7 cellular contexts compared by ENCODE assay signal in the genomic region with DNA sequence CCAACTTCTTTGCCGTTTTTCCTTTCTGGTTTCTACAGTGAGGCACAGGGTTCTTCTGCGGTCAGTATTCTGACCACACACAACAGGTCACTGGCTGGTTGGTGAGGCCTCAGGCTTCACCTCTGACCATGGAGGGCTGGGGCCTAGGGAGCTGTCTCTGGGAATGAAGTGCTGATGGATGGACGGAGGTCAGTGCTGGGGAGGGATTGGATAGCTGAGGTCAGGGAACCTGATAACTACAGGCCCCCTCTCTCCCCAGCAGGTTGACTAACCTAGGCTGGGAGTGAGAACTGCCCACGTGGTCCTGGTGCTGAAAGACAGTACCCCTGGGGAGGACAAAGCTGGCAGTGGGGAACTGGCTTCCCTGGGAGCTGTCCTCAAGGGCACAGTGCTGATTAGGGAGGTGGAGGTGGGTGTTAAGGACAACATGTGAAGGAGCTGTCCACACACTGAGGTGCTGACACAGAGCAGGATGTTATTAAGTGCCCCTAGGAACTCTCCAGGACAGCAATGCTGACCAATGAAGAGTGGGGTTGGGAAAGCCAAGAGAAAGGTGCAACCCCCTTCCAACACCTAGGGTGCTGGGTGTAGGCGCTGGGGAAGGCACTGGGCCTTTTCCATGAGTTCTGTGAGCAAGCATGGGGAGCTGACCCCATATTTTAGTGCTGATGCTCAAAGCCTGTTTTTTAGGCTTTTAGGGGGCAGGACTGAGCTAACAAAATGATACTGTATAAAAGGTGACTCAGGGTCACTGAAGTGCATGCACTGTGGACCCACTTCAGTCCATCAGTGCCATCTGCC. TPM values are rescaled to one million over a fixed set of nuclear protein-coding genes. Genes with fewer than 3 reads are reported as not detected.
A peak's percentile ranks its signal among the peaks of the same experiment; 100 is the strongest.
DNase-seq lines count a peak whose midpoint lies in the region; ATAC-seq, FAIRE-seq and TF ChIP-seq lines count a peak whose summit lies in the region.

No MANE protein-coding gene starts in this region.

- DNase-seq in H4 (ENCODE audit: low spot score) (peak; percentile 80), OCI-LY7 (ENCODE audit: low spot score) (peak; percentile 86), adipocyte (ENCODE audit: low read depth) (peak; percentile 58), iPS-NIHi7 (ENCODE audit: extremely low spot score) (peak; percentile 100), D721Med (ENCODE audit: insufficient read length, low spot score) (no peak)
- peak; percentile 70 for DNase-seq in stimulated activated CD8-positive, alpha-beta memory T cell treated with anti-CD3 and anti-CD28 coated beads, Interleukin-4, amount 100 ng/mL, for 48 hours

- H3K4me3 ChIP-seq in OCI-LY7 (ENCODE audit: low read depth, low read length, poor library complexity, severe bottlenecking) (no peak overlapping the region), adipocyte (ENCODE audit: low read length) (no peak overlapping the region)

- POLR2A ChIA-PET in OCI-LY7 (lab: Charles Lee) = no interaction called here

- CTCF ChIA-PET in OCI-LY7 (lab: Charles Lee; ENCODE audit: unreplicated experiment) = no interaction called here

- peaks cover 49% of the 10 kb centered on the region for H3K27me3 ChIP-seq in adipocyte (replicated peaks; ENCODE audit: control insufficient read depth, insufficient read depth, low read length)

- BruUV-seq in OCI-LY7 (replicated peaks; lab: Mats Ljungman, UMichigan) = no TSS peak

- no peak overlapping the region for H2AFZ ChIP-seq in OCI-LY7 (ENCODE audit: low read length)

- no peaks in the 10 kb centered on the region for H3K9me2 ChIP-seq in OCI-LY7 (ENCODE audit: insufficient read depth, low read length)

- H3K27ac ChIP-seq in OCI-LY7 (ENCODE audit: low read depth, low read length, poor library complexity, severe bottlenecking) = no peak overlapping the region

- no peaks in the 10 kb centered on the region for H3K9me3 ChIP-seq in OCI-LY7 (ENCODE audit: low read length)
- peaks cover 2% of the 10 kb centered on the region for H3K9me3 ChIP-seq in adipocyte (ENCODE audit: control insufficient read depth, low read length)

- no peak for FAIRE-seq in D721Med (lab: Jason Lieb, UNC)

- intact Hi-C loops in OCI-LY7 (cut with micrococcal nuclease; ENCODE audit: unreplicated experiment) = loop anchor here (5.0 kb wide), 1 partner anchor 108 kb away; no protein-coding TSS in a partner anchor

- no peaks in the 10 kb centered on the region for H3K79me2 ChIP-seq in OCI-LY7 (ENCODE audit: insufficient read depth, low read depth, low read length)

- no peak for TF ChIP-seq CTCF in OCI-LY7 (conservative IDR thresholded peaks at IDR 0.05; ENCODE audit: low read length)
- no peak for TF ChIP-seq CTCF in D721Med (IDR thresholded peaks at IDR 0.05; ENCODE audit: insufficient read depth, missing control alignments)

- no peak for ATAC-seq in GM21381 (IDR thresholded peaks at IDR 0.05; ENCODE audit: unreplicated experiment)

- no peaks in the 10 kb centered on the region for H3K36me3 ChIP-seq in OCI-LY7 (ENCODE audit: insufficient read depth, low read length)
- no peaks in the 10 kb centered on the region for H3K36me3 ChIP-seq in adipocyte (ENCODE audit: control insufficient read depth, insufficient read depth, low read length, severe bottlenecking)

- no peak overlapping the region for H3K4me2 ChIP-seq in OCI-LY7 (ENCODE audit: low read length)

- no peaks in the 10 kb centered on the region for H4K20me1 ChIP-seq in OCI-LY7 (ENCODE audit: insufficient read depth, low read length)

- no peak overlapping the region for H3K9ac ChIP-seq in adipocyte (ENCODE audit: low read length)

- H3K4me1 ChIP-seq in OCI-LY7 (ENCODE audit: insufficient read depth, low read length, poor library complexity, severe bottlenecking) (peaks cover 33% of the 10 kb centered on the region), adipocyte (ENCODE audit: control insufficient read depth, insufficient read depth, low read length) (no peaks in the 10 kb centered on the region)

RNA-seq across cellular contexts. Expression of gene ATP2B2, which starts 45.2 kb away (rescaled TPM):
- total RNA-seq in H4 (2014; rRNA removed; shearing (Covaris generic)) = 0.12 TPM in 2 replicates
- not detected in 2 replicates for total RNA-seq in OCI-LY7 (2014; rRNA removed; shearing (Covaris generic))
- 0.06 TPM in 1 of 2 replicates, not detected in the other for total RNA-seq in OCI-LY7 (2022)
